In genomic region chr1:53020588-53020987, GRCh38 we compare ENCODE assay signal across 38 cellular contexts. TPM values are rescaled to one million over a fixed set of nuclear protein-coding genes. Genes with fewer than 3 reads are reported as not detected.
"Had no signal": no experiment of that assay in that cellular context is flagged by ENCODE, and none has a peak within 500 bp of the region (broad histone marks: within the 10 kb centered on the region; RNA-seq: fewer than 3 reads in every experiment).

No MANE protein-coding gene starts in this region.

- DNase-seq: Karpas-422, Kasumi-1, MG63, MM.1S, MV-4-11, NCI-H1048, NCI-H1092, NCI-H1092 treated with DMSO at 0.1 percent for 48 hours, NCI-H1105, NCI-H1105 treated with DMSO at 0.1 percent for 48 hours, NCI-H1417, NCI-H1417 treated with DMSO at 0.1 percent for 48 hours, NCI-H1436, NCI-H1436 treated with DMSO at 0.1 percent for 48 hours, NCI-H146, NCI-H1694, NCI-H1694 treated with DMSO at 0.1 percent for 48 hours, NCI-H187, NCI-H187 treated with DMSO at 0.1 percent for 48 hours, NCI-H1930, NCI-H2029, NCI-H2029 treated with DMSO at 0.1 percent for 48 hours, NCI-H2081, NCI-H2081 treated with DMSO at 0.1 percent for 48 hours, NCI-H2107, NCI-H2171, NCI-H2171 treated with DMSO at 0.1 percent for 48 hours, NCI-H2227 treated with DMSO at 0.1 percent for 48 hours, NCI-H226, NCI-H345, NCI-H446, NCI-H446 treated with DMSO at 0.1 percent for 48 hours, NCI-H510A, NCI-H510A treated with DMSO at 0.1 percent for 48 hours had no signal

- H3K4me3 ChIP-seq: MG63 had no signal

- H3K9me3 ChIP-seq: MG63 had no signal

- H3K27me3 ChIP-seq: MG63 had no signal

RNA-seq across cellular contexts. Expression of gene PODN, which starts 41.4 kb away (rescaled TPM):
- total RNA-seq: LHCN-M2, M059J, MCF 10A, NCI-H460 had no signal
